ENCODE assay signal across 16 cellular contexts in the genomic region with DNA sequence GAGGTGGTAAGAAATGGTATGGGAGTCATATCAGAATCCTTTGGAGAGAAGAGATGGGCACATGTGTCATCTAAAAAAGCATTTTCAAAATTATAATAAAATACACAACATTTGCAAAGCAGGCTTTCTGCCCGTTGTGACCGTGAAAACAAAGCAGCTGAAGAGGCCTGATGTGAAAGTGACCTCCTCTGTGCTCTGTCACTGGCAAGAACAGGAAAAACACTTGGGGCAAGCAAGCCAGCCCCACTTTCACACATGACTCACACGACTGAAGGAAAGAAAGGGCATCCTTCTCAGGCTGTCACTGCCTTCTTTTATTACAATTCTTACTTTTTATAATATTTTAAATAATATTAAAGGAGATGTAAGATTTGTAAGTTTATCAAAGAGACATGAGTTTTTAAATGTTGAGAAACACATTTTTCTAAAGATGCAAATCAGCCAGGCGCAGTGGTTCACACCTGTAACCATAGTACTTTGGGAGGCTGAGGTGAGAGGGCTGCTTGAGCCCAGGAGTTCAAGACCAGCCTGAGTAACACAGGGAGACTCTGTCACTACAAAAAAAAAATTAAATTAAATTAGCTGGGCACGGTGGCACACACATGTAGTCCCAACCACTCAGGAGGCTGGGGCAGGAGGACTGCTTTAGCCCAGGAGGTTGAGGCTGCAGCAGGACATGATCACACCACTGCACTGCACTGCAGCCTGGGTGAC.
DNase-seq lines count a peak whose midpoint lies in the region; ATAC-seq and TF ChIP-seq lines count a peak whose summit lies in the region.
"Had no signal": no experiment of that assay in that cellular context is flagged by ENCODE, and none has a peak within 500 bp of the region (broad histone marks: within the 10 kb centered on the region; RNA-seq: fewer than 3 reads in every experiment).

No MANE protein-coding gene starts in this region.

- peak; percentile 23 for DNase-seq in stimulated activated CD4-positive, alpha-beta T cell treated with anti-CD3 and anti-CD28 coated beads, Interleukin-15, amount 100 ng/mL, for 24 hours
- no peak for DNase-seq in stimulated activated CD4-positive, alpha-beta T cell treated with anti-CD3 and anti-CD28 coated beads, Interleukin-2, amount 100 ng/mL, for 48 hours
- DNase-seq in astrocyte of the hippocampus (ENCODE audit: low read depth, low spot score) (peak; percentile 30), cerebellar nuclear complex (lab: John Stamatoyannopoulos, UW) (no peak), EL (no peak), mucosa of gallbladder (ENCODE audit: low spot score) (no peak)
- DNase-seq in stimulated activated naive CD8-positive, alpha-beta T cell treated with anti-CD3 and anti-CD28 coated beads, Interleukin-15, amount 100 ng/mL, for 72 hours, result no peak
- DNase-seq: colonic mucosa; MV-4-11; naive thymus-derived CD8-positive, alpha-beta T cell; SHP77; small intestine; WERI-Rb-1 had no signal

- H3K9me3 Mint-ChIP-seq in stimulated activated naive CD8-positive, alpha-beta T cell treated with anti-CD3 and anti-CD28 coated beads, Interleukin-15, amount 100 ng/mL, for 72 hours, result no peaks in the 10 kb centered on the region
- H3K9me3 Mint-ChIP-seq: naive thymus-derived CD8-positive, alpha-beta T cell had no signal

- CTCF ChIA-PET in HEK293 (lab: Yijun Ruan, JAX), result interaction anchor here (0.5 to 4.0 kb wide), 4 partner anchors 75 to 915 kb away, joined by 3 to 31 read pairs (median 8); no protein-coding TSS in a partner anchor

- no peaks in the 10 kb centered on the region for H3K27me3 Mint-ChIP-seq in stimulated activated naive CD8-positive, alpha-beta T cell treated with anti-CD3 and anti-CD28 coated beads, Interleukin-15, amount 100 ng/mL, for 72 hours
- H3K27me3 Mint-ChIP-seq: activated naive CD8-positive, alpha-beta T cell; naive thymus-derived CD8-positive, alpha-beta T cell had no signal

- POLR2A ChIA-PET in HEK293 (lab: Yijun Ruan, JAX), result no interaction called here

- H3K36me3 ChIP-seq in HEK293 (ENCODE audit: control insufficient read depth in 2 of 2, insufficient read depth in 1 of 2, low read length in 2 of 2), result no peaks in the 10 kb centered on the region
- H3K36me3 ChIP-seq: BLaER1, colonic mucosa, WERI-Rb-1 had no signal

- H3K4me3 ChIP-seq in HEK293 (ENCODE audit: low read depth, low read length), result no peak overlapping the region
- H3K4me3 ChIP-seq: BLaER1, colonic mucosa had no signal

- no peaks in the 10 kb centered on the region for H3K9me3 ChIP-seq in HEK293 (ENCODE audit: control insufficient read depth, insufficient read depth, low read depth, low read length)
- H3K9me3 ChIP-seq: BLaER1, colonic mucosa had no signal

- no peak overlapping the region for H3K27ac ChIP-seq in HEK293 (ENCODE audit: extremely low read depth, low read depth, low read length)
- H3K27ac ChIP-seq: BLaER1, colonic mucosa, WERI-Rb-1 had no signal

- H3K27ac Mint-ChIP-seq in stimulated activated naive CD8-positive, alpha-beta T cell treated with anti-CD3 and anti-CD28 coated beads, Interleukin-15, amount 100 ng/mL, for 72 hours, result peak overlapping the region in 1 of 2 donors; percentile 59
- H3K27ac Mint-ChIP-seq: activated naive CD8-positive, alpha-beta T cell had no signal

- TF ChIP-seq CTCF in HEK293 (tag by site-specific recombination; IDR thresholded peaks at IDR 0.05), result no peak

- peaks cover 18% of the 10 kb centered on the region for H3K4me1 Mint-ChIP-seq in stimulated activated naive CD8-positive, alpha-beta T cell treated with anti-CD3 and anti-CD28 coated beads, Interleukin-15, amount 100 ng/mL, for 72 hours

- no peaks in the 10 kb centered on the region for H3K4me1 ChIP-seq in HEK293 (ENCODE audit: control insufficient read depth, insufficient read depth, low read length)
- H3K4me1 ChIP-seq: BLaER1, colonic mucosa had no signal

- no peak overlapping the region for H3K4me3 Mint-ChIP-seq in stimulated activated naive CD8-positive, alpha-beta T cell treated with anti-CD3 and anti-CD28 coated beads, Interleukin-15, amount 100 ng/mL, for 72 hours
- H3K4me3 Mint-ChIP-seq: activated naive CD8-positive, alpha-beta T cell; naive thymus-derived CD8-positive, alpha-beta T cell had no signal

- peak; percentile 78 for ATAC-seq in stimulated activated naive CD8-positive, alpha-beta T cell treated with anti-CD3 and anti-CD28 coated beads, Interleukin-15, amount 100 ng/mL, for 72 hours
- ATAC-seq: naive thymus-derived CD8-positive, alpha-beta T cell had no signal

TF ChIP-seq in HEK293, 187 proteins besides CTCF, POLR2A, EP300 and RAD21:
- no peak for TF ChIP-seq EGR2 (tag by site-specific recombination; IDR thresholded peaks at IDR 0.05; ENCODE audit: low read depth)
- TF ChIP-seq ZNF555 (tag by site-specific recombination; conservative IDR thresholded peaks at IDR 0.05), result no peak
- TF ChIP-seq, protein P1, sequence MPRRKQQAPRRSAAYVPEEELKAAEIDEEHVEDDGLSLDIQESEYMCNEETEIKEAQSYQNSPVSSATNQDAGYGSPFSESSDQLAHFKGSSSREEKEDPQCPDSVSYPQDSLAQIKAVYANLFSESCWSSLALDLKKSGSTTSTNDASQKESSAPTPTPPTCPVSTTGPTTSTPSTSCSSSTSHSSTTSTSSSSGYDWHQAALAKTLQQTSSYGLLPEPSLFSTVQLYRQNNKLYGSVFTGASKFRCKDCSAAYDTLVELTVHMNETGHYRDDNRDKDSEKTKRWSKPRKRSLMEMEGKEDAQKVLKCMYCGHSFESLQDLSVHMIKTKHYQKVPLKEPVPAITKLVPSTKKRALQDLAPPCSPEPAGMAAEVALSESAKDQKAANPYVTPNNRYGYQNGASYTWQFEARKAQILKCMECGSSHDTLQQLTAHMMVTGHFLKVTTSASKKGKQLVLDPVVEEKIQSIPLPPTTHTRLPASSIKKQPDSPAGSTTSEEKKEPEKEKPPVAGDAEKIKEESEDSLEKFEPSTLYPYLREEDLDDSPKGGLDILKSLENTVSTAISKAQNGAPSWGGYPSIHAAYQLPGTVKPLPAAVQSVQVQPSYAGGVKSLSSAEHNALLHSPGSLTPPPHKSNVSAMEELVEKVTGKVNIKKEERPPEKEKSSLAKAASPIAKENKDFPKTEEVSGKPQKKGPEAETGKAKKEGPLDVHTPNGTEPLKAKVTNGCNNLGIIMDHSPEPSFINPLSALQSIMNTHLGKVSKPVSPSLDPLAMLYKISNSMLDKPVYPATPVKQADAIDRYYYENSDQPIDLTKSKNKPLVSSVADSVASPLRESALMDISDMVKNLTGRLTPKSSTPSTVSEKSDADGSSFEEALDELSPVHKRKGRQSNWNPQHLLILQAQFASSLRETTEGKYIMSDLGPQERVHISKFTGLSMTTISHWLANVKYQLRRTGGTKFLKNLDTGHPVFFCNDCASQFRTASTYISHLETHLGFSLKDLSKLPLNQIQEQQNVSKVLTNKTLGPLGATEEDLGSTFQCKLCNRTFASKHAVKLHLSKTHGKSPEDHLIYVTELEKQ (tag by site-specific recombination; IDR thresholded peaks at IDR 0.05; ENCODE audit: borderline replicate concordance), result no peak
- TF ChIP-seq ZNF585B (tag by site-specific recombination; IDR thresholded peaks at IDR 0.05), result no peak
- peak; percentile 28; the same call in 1 of the 2 replicates for TF ChIP-seq PRDM1 (tag by site-specific recombination; IDR thresholded peaks at IDR 0.05)
TF ChIP-seq in HEK293: peak in this region for 1.

Comparison
In these comparisons a context has a peak if more than half of its experiments do, and no peak if none do; other contexts are left out.
1. DNase-seq: peak in stimulated activated CD4-positive, alpha-beta T cell treated with anti-CD3 and anti-CD28 coated beads, Interleukin-15, amount 100 ng/mL, for 24 hours (single experiment) and astrocyte of the hippocampus (single experiment); none in stimulated activated CD4-positive, alpha-beta T cell treated with anti-CD3 and anti-CD28 coated beads, Interleukin-2, amount 100 ng/mL, for 48 hours (0 of 2), stimulated activated naive CD8-positive, alpha-beta T cell treated with anti-CD3 and anti-CD28 coated beads, Interleukin-15, amount 100 ng/mL, for 72 hours (0 of 2), cerebellar nuclear complex (0 of 2), EL (single experiment) and mucosa of gallbladder (single experiment).